Comparison of ENCODE assay signal across 20 cellular contexts in the genomic region with DNA sequence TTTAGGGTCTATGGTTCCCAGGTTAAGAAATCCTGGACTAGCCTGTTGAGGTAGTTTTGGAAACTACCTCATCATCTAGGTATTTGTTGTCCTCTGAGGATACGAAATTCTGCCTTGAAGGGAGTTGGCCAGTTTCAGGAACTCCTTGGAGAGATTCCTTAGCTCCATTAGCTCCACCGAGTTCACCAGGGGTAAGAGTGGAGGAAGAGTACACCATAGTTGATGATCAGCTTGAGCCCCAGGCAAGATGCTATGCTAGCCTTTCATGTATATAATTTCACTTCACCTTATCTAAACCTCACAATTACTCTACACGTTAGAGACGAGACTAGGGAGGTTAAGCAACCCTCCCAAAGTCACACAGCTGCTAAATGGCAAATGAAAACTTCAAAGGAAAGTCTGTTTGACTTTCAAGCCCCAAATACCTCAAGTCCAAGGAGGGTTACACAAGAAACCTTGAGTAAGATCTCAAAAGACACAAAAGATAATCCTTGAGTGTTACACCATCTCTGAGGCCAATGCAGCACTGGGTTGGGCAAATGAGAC.
DNase-seq lines count a peak whose midpoint lies in the region; ATAC-seq and TF ChIP-seq lines count a peak whose summit lies in the region.
"Had no signal": no experiment of that assay in that cellular context is flagged by ENCODE, and none has a peak within 500 bp of the region (broad histone marks: within the 10 kb centered on the region; RNA-seq: fewer than 3 reads in every experiment).

No MANE protein-coding gene starts in this region.

- H3K27ac ChIP-seq in breast epithelium (no peak overlapping the region), testis (no peak overlapping the region)
- H3K27ac ChIP-seq: left lung, neutrophil, spleen had no signal

- H3K27ac Mint-ChIP-seq in MCF 10A (ENCODE audit: low read depth, unreplicated experiment) (no peak overlapping the region), type B pancreatic cell (peak overlapping the region; percentile 84)

- no peak for TF ChIP-seq POLR2A in breast epithelium (IDR thresholded peaks at IDR 0.05)
- TF ChIP-seq POLR2A in testis (IDR thresholded peaks at IDR 0.05), result no peak

- no peaks in the 10 kb centered on the region for H3K36me3 ChIP-seq in breast epithelium
- no peaks in the 10 kb centered on the region for H3K36me3 ChIP-seq in testis (ENCODE audit: low read depth, missing control alignments)
- H3K36me3 ChIP-seq: left lung, neutrophil, spleen had no signal

- H3K9me3 ChIP-seq in breast epithelium, result no peaks in the 10 kb centered on the region
- no peaks in the 10 kb centered on the region for H3K9me3 ChIP-seq in testis
- H3K9me3 ChIP-seq: left lung, neutrophil, spleen had no signal

- H3K27me3 Mint-ChIP-seq in MCF 10A (ENCODE audit: insufficient read depth, unreplicated experiment), result no peaks in the 10 kb centered on the region
- no peaks in the 10 kb centered on the region for H3K27me3 Mint-ChIP-seq in type B pancreatic cell
- H3K27me3 Mint-ChIP-seq: central memory CD8-positive, alpha-beta T cell had no signal

- H3K4me3 ChIP-seq in breast epithelium, result no peak overlapping the region
- no peak overlapping the region for H3K4me3 ChIP-seq in testis
- H3K4me3 ChIP-seq: left lung, spleen had no signal

- WGBS in testis, 2 donors, result 37 to 38% methylated on average over 4 of the region's 4 CpGs

- no peaks in the 10 kb centered on the region for H3K9me3 Mint-ChIP-seq in MCF 10A (ENCODE audit: unreplicated experiment)
- H3K9me3 Mint-ChIP-seq in type B pancreatic cell, result no peaks in the 10 kb centered on the region
- H3K9me3 Mint-ChIP-seq: central memory CD8-positive, alpha-beta T cell had no signal

- H3K4me1 ChIP-seq in breast epithelium (no peaks in the 10 kb centered on the region), testis (no peaks in the 10 kb centered on the region)
- H3K4me1 ChIP-seq: left lung, spleen had no signal

- H3K4me1 Mint-ChIP-seq in MCF 10A (ENCODE audit: insufficient read depth, unreplicated experiment) (no peaks in the 10 kb centered on the region), type B pancreatic cell (ENCODE audit: unreplicated experiment) (no peaks in the 10 kb centered on the region)

- no peaks in the 10 kb centered on the region for H3K27me3 ChIP-seq in breast epithelium
- no peaks in the 10 kb centered on the region for H3K27me3 ChIP-seq in testis
- H3K27me3 ChIP-seq: left lung, neutrophil, spleen had no signal

- ATAC-seq in esophagus mucosa, result peak; percentile 38
- no peak for ATAC-seq in HG02798 (IDR thresholded peaks at IDR 0.05; ENCODE audit: poor library complexity, unreplicated experiment)
- ATAC-seq: left lung had no signal

- H3K4me3 Mint-ChIP-seq in MCF 10A (ENCODE audit: unreplicated experiment), result no peak overlapping the region
- no peak overlapping the region for H3K4me3 Mint-ChIP-seq in type B pancreatic cell
- H3K4me3 Mint-ChIP-seq: CD4-positive, CD25-positive, alpha-beta regulatory T cell; central memory CD8-positive, alpha-beta T cell had no signal

- H3K36me3 Mint-ChIP-seq in MCF 10A (ENCODE audit: insufficient read depth, unreplicated experiment) (no peaks in the 10 kb centered on the region), type B pancreatic cell (no peaks in the 10 kb centered on the region)
- H3K36me3 Mint-ChIP-seq: CD4-positive, CD25-positive, alpha-beta regulatory T cell had no signal

- TF ChIP-seq CTCF in MCF 10A (IDR thresholded peaks at IDR 0.05; ENCODE audit: unreplicated experiment) (no peak), breast epithelium (IDR thresholded peaks at IDR 0.05) (no peak), type B pancreatic cell (conservative IDR thresholded peaks at IDR 0.05) (no peak), testis (IDR thresholded peaks at IDR 0.05) (no peak)

- intact Hi-C loops in MCF 10A (cut with micrococcal nuclease) (no loop called here), breast epithelium (cut with DNase I; ENCODE audit: low total_unique reads) (no loop called here), testis (cut with DNase I; ENCODE audit: low total_unique reads) (no loop called here)

- CTCF ChIA-PET in MCF 10A (lab: Yijun Ruan, JAX), result interaction anchor here (1.0 kb wide), 1 partner anchor 40 kb away, joined by 3 read pairs; no protein-coding TSS in a partner anchor

- POLR2A ChIA-PET in MCF 10A (lab: Yijun Ruan, JAX), result interaction anchor here (1.1 to 1.7 kb wide), 2 partner anchors 12 to 19 kb away, joined by 3 to 9 read pairs; no protein-coding TSS in a partner anchor

- DNase-seq in MCF 10A (ENCODE audit: unreplicated experiment) (peak; percentile 9), breast epithelium (ENCODE audit: low spot score in 2 of 2) (no peak), NCI-H226 (peak; percentile 83), type B pancreatic cell (ENCODE audit: extremely low spot score, unreplicated experiment) (no peak), DMS153 (lab: John Stamatoyannopoulos, UW) (no peak), testis (no peak)
- DNase-seq: activated CD4-positive, alpha-beta T cell treated with anti-CD3 and anti-CD28 coated beads for 4 hours; activated effector memory CD4-positive, alpha-beta T cell treated with Interleukin-2 at 50 U/mL for 16 hours; amygdala; CD4-positive, CD25-positive, alpha-beta regulatory T cell; DMS79; left lung; NCI-H187; NCI-H82; spleen; substantia nigra had no signal

- BruUV-seq in MCF 10A (replicated peaks; lab: Mats Ljungman, UMichigan), result no TSS peak

Comparison
In these comparisons a context has a peak if more than half of its experiments do, and no peak if none do; other contexts are left out.
1. DNase-seq: peak in MCF 10A (single experiment) and NCI-H226 (single experiment); none in breast epithelium (0 of 2), type B pancreatic cell (single experiment), DMS153 (single experiment) and testis (single experiment).